ENCODE assay signal across 8 cellular contexts in the genomic region with DNA sequence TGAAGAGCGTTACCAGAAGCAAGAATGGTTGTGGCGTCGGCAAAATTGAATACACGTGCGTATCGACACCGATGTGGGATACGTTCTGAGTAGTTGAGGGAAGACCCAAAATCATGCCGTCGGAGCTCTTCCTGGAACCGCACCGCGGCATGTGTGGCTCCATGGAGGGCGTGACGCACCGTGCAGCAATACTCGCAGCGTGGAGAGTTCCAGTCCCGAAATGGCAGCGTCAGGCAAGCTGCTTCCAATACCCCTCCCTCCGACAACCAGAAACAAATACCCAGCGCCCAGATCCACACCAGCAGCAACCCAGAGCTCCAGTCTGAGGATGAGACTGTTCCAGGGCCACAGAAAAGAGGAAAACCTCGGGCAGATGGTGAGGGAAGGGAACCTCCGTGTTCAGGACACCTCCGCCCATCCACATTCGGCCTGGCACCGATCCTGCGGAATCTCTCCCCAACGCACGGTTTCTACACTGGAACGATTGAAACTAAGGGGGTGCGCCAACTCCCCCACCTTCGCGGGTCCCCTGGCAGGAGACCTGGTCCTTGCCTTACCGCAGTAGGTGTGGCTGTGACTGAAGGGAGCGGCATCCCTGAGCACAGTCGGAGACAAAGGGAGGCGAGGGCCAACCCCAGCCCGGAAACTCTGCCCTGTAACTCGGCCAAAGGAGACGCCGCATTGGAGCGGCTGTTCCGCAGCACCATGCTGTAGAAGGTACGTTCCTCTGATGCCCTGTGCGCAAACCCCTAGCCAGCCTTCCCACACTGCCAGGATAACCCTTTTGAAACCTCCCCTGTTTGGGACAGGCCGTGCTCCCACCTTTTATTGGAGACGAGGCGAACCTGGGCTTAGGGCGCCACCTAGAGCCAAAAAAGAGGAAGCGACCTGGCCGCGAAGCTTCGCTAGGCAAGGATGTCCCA. TPM values are rescaled to one million over a fixed set of nuclear protein-coding genes. Genes with fewer than 3 reads are reported as not detected.
DNase-seq lines count a peak whose midpoint lies in the region; ATAC-seq, FAIRE-seq and TF ChIP-seq lines count a peak whose summit lies in the region.

No MANE protein-coding gene starts in this region.

- H3K27me3 ChIP-seq in GM12878 (replicated peaks in 1 of 2; ENCODE audit: control insufficient read depth in 2 of 2, insufficient read depth in 2 of 2, low read length in 1 of 2), result peaks cover 1 to 7% of the 10 kb centered on the region in 2 experiments; a peak in 3 of 4 replicates
- H3K27me3 ChIP-seq in iPS-15b (ENCODE audit: control insufficient read depth, insufficient read depth, low read length), result peaks cover 43% of the 10 kb centered on the region
- H3K27me3 ChIP-seq in sigmoid colon, result no peaks in the 10 kb centered on the region

- 41% methylated on average over 53 of the region's 54 CpGs for WGBS in GM12878 (ENCODE audit: insufficient coverage, insufficient replicate concordance, low lambda C conversion rate, missing lambda C conversion rate)
- WGBS in sigmoid colon, 2 donors, result 24 to 33% methylated on average over 54 of the region's 54 CpGs

- CTCF ChIA-PET in GM12878 (lab: Yijun Ruan, JAX), result interaction anchor here (0.6 to 5.0 kb wide), 65 partner anchors 9 to 1030 kb away, joined by 3 to 47 read pairs (median 4); a partner anchor contains a TSS

- H3K4me3 ChIP-seq in HFF-Myc (replicated peaks; ENCODE audit: low read depth, low read length) (peak overlapping the region; percentile 46), GM12878 (no peak overlapping the region), iPS-15b (ENCODE audit: low read depth, low read length) (peak overlapping the region; percentile 81), sigmoid colon (peak overlapping the region; percentile 18 to 50 (median 44))

- TF ChIP-seq POLR2A in GM12878 (IDR thresholded peaks at IDR 0.05; ENCODE audit: low read depth, low read length), result no peak
- no peak for TF ChIP-seq POLR2A in sigmoid colon (IDR thresholded peaks at IDR 0.05)

- H3K36me3 ChIP-seq in GM12878 (ENCODE audit: control insufficient read depth in 2 of 2, insufficient read depth in 2 of 2, low read length in 1 of 2) (no peaks in the 10 kb centered on the region), iPS-15b (ENCODE audit: control insufficient read depth, insufficient read depth, low read length) (no peaks in the 10 kb centered on the region), sigmoid colon (no peaks in the 10 kb centered on the region)

- SMC1A ChIA-PET in GM12878 (lab: Charles Lee; ENCODE audit: uncharacterized antibody, unreplicated experiment), result interaction anchor here (0.6 to 2.5 kb wide), 18 partner anchors 10 to 228 kb away, joined by 3 to 19 read pairs (median 4); no protein-coding TSS in a partner anchor

- no TSS peak for BruUV-seq in GM12878 (replicated peaks; lab: Mats Ljungman, UMichigan)

- no peaks in the 10 kb centered on the region for H3K9me3 ChIP-seq in GM12878 (replicated peaks; ENCODE audit: control insufficient read depth, insufficient read depth, low read length)
- no peaks in the 10 kb centered on the region for H3K9me3 ChIP-seq in iPS-15b (ENCODE audit: control insufficient read depth, insufficient read depth, low read length)
- peaks cover 0 to 5% (median 0%) of the 10 kb centered on the region in 4 donors for H3K9me3 ChIP-seq in sigmoid colon

- peak; percentile 62 for TF ChIP-seq CTCF in D721Med (IDR thresholded peaks at IDR 0.05; ENCODE audit: insufficient read depth, missing control alignments)
- TF ChIP-seq CTCF in HFF-Myc (IDR thresholded peaks at IDR 0.05; ENCODE audit: low read depth, low read length, missing control alignments), result peak; percentile 89
- peak; percentile 73 to 90 (median 75) for TF ChIP-seq CTCF in GM12878 (IDR thresholded peaks at IDR 0.05 in 2 of 3, conservative IDR thresholded peaks at IDR 0.05 in 1 of 3; ENCODE audit: control insufficient read depth in 2 of 3, extremely low read depth in 1 of 3, insufficient read depth in 1 of 3, low read depth in 3 of 3, low read length in 3 of 3)
- peak; percentile 85 to 87 (median 86) for TF ChIP-seq CTCF in sigmoid colon (IDR thresholded peaks at IDR 0.05)

- RAD21 ChIA-PET in GM12878 (lab: Charles Lee; ENCODE audit: unreplicated experiment), result interaction anchor here (0.7 to 2.4 kb wide), 11 partner anchors 178 to 231 kb away, joined by 3 to 15 read pairs (median 5); a partner anchor contains a TSS

- 0 out of 2 replicates have a peak, but pooled peaks cover 3% of the 10 kb centered on the region for H4K20me1 ChIP-seq in GM12878 (ENCODE audit: control insufficient read depth, insufficient read depth)

- DNase-seq in D721Med (ENCODE audit: insufficient read length, low spot score), result no peak
- no peak for DNase-seq in HFF-Myc (ENCODE audit: extremely low read depth, low read depth)
- DNase-seq in SKM-1 (lab: John Stamatoyannopoulos, UW; ENCODE audit: unreplicated experiment), result peak; percentile 6
- DNase-seq in GM12878 (ENCODE audit: low read depth, low spot score), result no peak
- DNase-seq in sigmoid colon, result peak; percentile 85
- no peak for DNase-seq in NCI-H1105 (lab: John Stamatoyannopoulos, UW)

- TF ChIP-seq RAD21 in GM12878 (IDR thresholded peaks at IDR 0.05; ENCODE audit: insufficient read depth, low read depth, low read length), result peak; percentile 68

- ATAC-seq in GM12878, result peak; percentile 76
- ATAC-seq in HG03521 (IDR thresholded peaks at IDR 0.05; ENCODE audit: unreplicated experiment), result no peak

- H3K27ac ChIP-seq in GM12878 (ENCODE audit: control insufficient read depth, insufficient read depth) (no peak overlapping the region), sigmoid colon (peak overlapping the region in 1 of 4 donors; percentile 3)

- no peak for FAIRE-seq in D721Med (lab: Jason Lieb, UNC)
- no peak for FAIRE-seq in GM12878 (lab: Jason Lieb, UNC)

- H3K4me2 ChIP-seq in GM12878 (ENCODE audit: control insufficient read depth, insufficient read depth), result peak overlapping the region; percentile 50; the same call in 1 of the 2 replicates

- no peak overlapping the region for H3K9ac ChIP-seq in GM12878 (ENCODE audit: control insufficient read depth, insufficient read depth, low read length)
- peak overlapping the region; percentile 56 for H3K9ac ChIP-seq in iPS-15b (ENCODE audit: low read depth, low read length)

- no peaks in the 10 kb centered on the region for H3K79me2 ChIP-seq in GM12878 (ENCODE audit: control insufficient read depth, insufficient read depth, low read length)

- H2AFZ ChIP-seq in GM12878 (ENCODE audit: control insufficient read depth, low read depth, low read length), result peak overlapping the region; percentile 53

- POLR2A ChIA-PET in GM12878 (lab: Charles Lee), result no interaction called here

- intact Hi-C loops in GM12878 (cut with micrococcal nuclease; ENCODE audit: unreplicated experiment) (loop anchor here (1.0 to 10.0 kb wide), 4 partner anchors 63 to 570 kb away; no protein-coding TSS in a partner anchor), sigmoid colon (cut with DNase I) (loop anchor here (1.0 to 5.0 kb wide), 2 partner anchors 181 to 575 kb away; no protein-coding TSS in a partner anchor)

- H3K4me1 ChIP-seq in GM12878 (ENCODE audit: control insufficient read depth, insufficient read depth, low read length) (no peaks in the 10 kb centered on the region), iPS-15b (ENCODE audit: control insufficient read depth, insufficient read depth, low read length) (no peaks in the 10 kb centered on the region), sigmoid colon (peaks cover 0 to 8% (median 7%) of the 10 kb centered on the region in 4 donors)

- in situ Hi-C loops in GM12878 (cut with MboI), result no loop called here

- no peak for TF ChIP-seq EP300 in GM12878 (IDR thresholded peaks at IDR 0.05; ENCODE audit: borderline replicate concordance in 1 of 2, control insufficient read depth in 1 of 2, low read depth in 2 of 2, low read length in 2 of 2)
- no peak for TF ChIP-seq EP300 in sigmoid colon (IDR thresholded peaks at IDR 0.05)

TF ChIP-seq in GM12878, 131 proteins besides CTCF, POLR2A, EP300 and RAD21:
- TF ChIP-seq SPI1 (IDR thresholded peaks at IDR 0.05; ENCODE audit: borderline replicate concordance, insufficient read depth, low read depth, low read length), result peak; percentile 69
- TF ChIP-seq IKZF1 (conservative IDR thresholded peaks at IDR 0.05), result no peak
- TF ChIP-seq SMC3 (IDR thresholded peaks at IDR 0.05; ENCODE audit: borderline replicate concordance, low read length), result peak; percentile 47; the same call in 1 of the 2 replicates

RNA-seq across cellular contexts. Expression of a gene that starts 28.3 kb away (rescaled TPM):
- not detected in 2 replicates for total RNA-seq in GM12878 (2013; cell fraction: nucleolus; rRNA removed)
- total RNA-seq in GM12878 (2014; rRNA removed) (not detected in 2 replicates), GM12878 (2014; rRNA removed; fragmentation: Illumina TruSeq; extraction: Trizol) (not detected in 2 replicates), GM12878 (2021) (not detected in 2 replicates), sigmoid colon (not detected)
- polyA plus RNA-seq in GM12878 (2011; ENCODE audit: low read depth), result not detected
- polyA plus RNA-seq in GM12878 (2011; rRNA removed) (not detected in 2 replicates), GM12878 (2014; fragmentation: Illumina TruSeq; extraction: Trizol) (not detected in 2 replicates), GM12878 (2014; fragmentation: Nextera tagmentation; extraction: Ambion mirVana) (not detected), GM12878 (2014; rRNA removed) (not detected in 2 replicates), GM12878 (2016; fragmentation: Nextera tagmentation; extraction: Ambion mirVana) (not detected), sigmoid colon (not detected)
- not detected in 2 replicates for polyA plus RNA-seq in GM12878 (2011; cell fraction: cytosol; rRNA removed)
- polyA plus RNA-seq in GM12878 (2011; cell fraction: nucleus; rRNA removed), result not detected in 2 replicates
- polyA plus RNA-seq in GM12878 (2012), result not detected in 2 replicates
- not detected in 2 replicates for polyA minus RNA-seq in GM12878 (2011; rRNA and poly(A)+ RNA removed)
- polyA minus RNA-seq in GM12878 (2011; cell fraction: cytosol; rRNA and poly(A)+ RNA removed), result not detected in 2 replicates
- polyA minus RNA-seq in GM12878 (2011; cell fraction: nucleus; rRNA and poly(A)+ RNA removed), result not detected in 2 replicates

Comparison
In these comparisons a context has a peak if more than half of its experiments do, and no peak if none do; other contexts are left out.
1. DNase-seq: peak in SKM-1 (single experiment) and sigmoid colon (single experiment); none in D721Med (single experiment), HFF-Myc (single experiment), GM12878 (single experiment) and NCI-H1105 (single experiment).
2. Peak in every context shown above with its lines, with median percentiles within 50 percentile points of each other: CTCF ChIP-seq.